ENCODE assay signal across 8 cellular contexts in the genomic region with DNA sequence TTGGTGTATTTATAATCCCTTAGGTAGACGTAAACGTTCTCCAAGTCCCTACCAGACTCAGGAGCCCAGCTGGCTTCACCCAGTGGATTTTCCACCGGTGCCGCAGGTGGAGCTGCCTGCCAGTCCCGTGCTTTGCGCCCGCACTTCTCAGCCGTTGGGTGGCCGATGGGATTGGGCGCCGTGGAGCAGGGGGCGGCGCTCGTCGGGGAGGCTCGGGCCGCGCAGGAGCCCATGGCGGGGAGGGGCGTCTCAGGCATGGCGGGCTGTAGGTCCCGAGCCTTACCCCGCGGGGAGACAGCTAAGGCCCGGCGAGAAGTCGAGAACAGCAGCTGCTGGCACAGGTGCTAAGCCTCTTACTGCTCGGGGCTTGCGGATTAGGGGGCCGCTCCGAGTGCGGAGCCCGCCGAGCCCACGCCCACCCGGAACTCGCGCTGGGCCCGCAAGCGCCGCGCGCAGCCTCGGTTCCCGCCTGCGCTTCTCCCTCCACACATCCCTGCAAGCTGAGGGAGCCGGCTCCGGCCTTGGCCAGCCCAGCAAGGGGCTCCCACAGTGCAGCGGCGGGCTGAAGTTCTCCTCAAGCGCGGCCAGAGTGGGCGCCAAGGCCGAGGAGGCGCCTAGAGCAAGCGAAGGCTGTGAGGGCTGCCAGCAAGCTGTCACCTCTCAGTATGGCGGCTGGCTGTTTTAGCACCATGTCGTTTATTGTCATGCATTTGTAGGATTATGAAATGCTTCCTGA. TPM values are rescaled to one million over a fixed set of nuclear protein-coding genes. Genes with fewer than 3 reads are reported as not detected.
DNase-seq lines count a peak whose midpoint lies in the region; ATAC-seq and TF ChIP-seq lines count a peak whose summit lies in the region.

No MANE protein-coding gene starts in this region.

- peak; percentile 84 for DNase-seq in DND-41
- no peak for DNase-seq in HFF-Myc (ENCODE audit: extremely low read depth, low read depth)
- peak; percentile 33 to 72 for DNase-seq in NCI-H446 (lab: John Stamatoyannopoulos, UW)
- DNase-seq in activated CD4-positive, alpha-beta T cell treated with anti-CD3 and anti-CD28 coated beads, Interleukin-2, amount 50 U/mL, for 1 hour = peak; percentile 67
- peak; percentile 69 for DNase-seq in dermis blood vessel endothelial cell
- DNase-seq in lower lobe of right lung = peak; percentile 88
- DNase-seq in stimulated activated CD4-positive, alpha-beta T cell treated with anti-CD3 and anti-CD28 coated beads, TNF-alpha, amount 100 ng/mL, for 4 hours (ENCODE audit: low read depth in 3 of 3) = peak; percentile 42 to 68 (median 55)

- H2AFZ ChIP-seq in DND-41 (ENCODE audit: low read depth, low read length) = peak overlapping the region; percentile 80

- H3K27me3 ChIP-seq in DND-41 (ENCODE audit: insufficient read depth, low read length, poor library complexity) = no peaks in the 10 kb centered on the region
- no peaks in the 10 kb centered on the region for H3K27me3 ChIP-seq in lower lobe of right lung (ENCODE audit: low read depth)

- intact Hi-C loops in lower lobe of right lung (cut with DNase I) = no loop called here

- H3K4me1 ChIP-seq in DND-41 (ENCODE audit: insufficient read depth, low read length) = peaks cover 47% of the 10 kb centered on the region
- H3K4me1 ChIP-seq in lower lobe of right lung = peaks cover 14% of the 10 kb centered on the region

- H4K20me1 ChIP-seq in DND-41 (ENCODE audit: insufficient read depth, low read length) = no peaks in the 10 kb centered on the region

- H3K79me2 ChIP-seq in DND-41 (ENCODE audit: insufficient read depth, low read length) = no peaks in the 10 kb centered on the region

- ATAC-seq in DND-41 (ENCODE audit: insufficient read depth, low read depth) (peak; percentile 71), lower lobe of right lung (peak; percentile 80 to 85), GM19452 (IDR thresholded peaks at IDR 0.05; ENCODE audit: unreplicated experiment) (no peak)

- H3K27ac ChIP-seq in DND-41 (ENCODE audit: low read length) (peak overlapping the region; percentile 87), lower lobe of right lung (peak overlapping the region; percentile 91)

- H3K4me2 ChIP-seq in DND-41 (ENCODE audit: insufficient read depth, low read length) = peak overlapping the region; percentile 74

- H3K9me3 ChIP-seq in DND-41 (ENCODE audit: insufficient read depth, low read length, severe bottlenecking) = peaks cover 3% of the 10 kb centered on the region
- H3K9me3 ChIP-seq in lower lobe of right lung = peaks cover 6% of the 10 kb centered on the region

- H3K4me3 ChIP-seq in DND-41 (ENCODE audit: low read depth in 1 of 2, low read length in 2 of 2) = peak overlapping the region; percentile 28 to 59; a peak in 3 of 4 replicates
- peak overlapping the region; percentile 50 for H3K4me3 ChIP-seq in HFF-Myc (replicated peaks; ENCODE audit: low read depth, low read length)
- H3K4me3 ChIP-seq in lower lobe of right lung = peak overlapping the region; percentile 81

- peak overlapping the region; percentile 70 for H3K9ac ChIP-seq in DND-41 (ENCODE audit: low read depth, low read length)

- H3K36me3 ChIP-seq in DND-41 (ENCODE audit: insufficient read depth, low read length) (no peaks in the 10 kb centered on the region), lower lobe of right lung (no peaks in the 10 kb centered on the region)

- TF ChIP-seq CTCF in DND-41 (IDR thresholded peaks at IDR 0.05; ENCODE audit: borderline replicate concordance, extremely low read depth, low read length, poor library complexity, severe bottlenecking) = no peak
- no peak for TF ChIP-seq CTCF in HFF-Myc (IDR thresholded peaks at IDR 0.05; ENCODE audit: low read depth, low read length, missing control alignments)
- no peak for TF ChIP-seq CTCF in lower lobe of right lung (IDR thresholded peaks at IDR 0.05)

RNA-seq across cellular contexts. Expression of a gene that starts 57.3 kb away (rescaled TPM):
- total RNA-seq in dermis blood vessel endothelial cell = 72.9 and 83.0 TPM in 2 replicates
- 46.6 TPM for total RNA-seq in lower lobe of right lung
